15 cellular contexts compared by ENCODE assay signal in genomic region chr2:16257001-16257724, GRCh38.
DNase-seq lines count a peak whose midpoint lies in the region; ATAC-seq and TF ChIP-seq lines count a peak whose summit lies in the region.
"Had no signal": no experiment of that assay in that cellular context is flagged by ENCODE, and none has a peak within 500 bp of the region (broad histone marks: within the 10 kb centered on the region; RNA-seq: fewer than 3 reads in every experiment).

No MANE protein-coding gene starts in this region.

- ATAC-seq in GM23338 (no peak), GM21526 (IDR thresholded peaks at IDR 0.05; ENCODE audit: low FRiP score, unreplicated experiment) (no peak), HG03135 (IDR thresholded peaks at IDR 0.05; ENCODE audit: unreplicated experiment) (no peak)
- ATAC-seq: T-cell had no signal

- H3K9ac ChIP-seq in BLaER1 treated with 17β-estradiol and CSF1 and Interleukin-3, amounts not matched to agents 10 nM and 100 nM, result no peak overlapping the region

- H4K20me1 ChIP-seq in BLaER1 treated with 17β-estradiol and CSF1 and Interleukin-3, amounts not matched to agents 10 nM and 100 nM, result no peaks in the 10 kb centered on the region
- no peaks in the 10 kb centered on the region for H4K20me1 ChIP-seq in GM23338 (replicated peaks; ENCODE audit: insufficient read depth)

- H3K79me2 ChIP-seq in GM23338 (replicated peaks; ENCODE audit: insufficient read depth), result no peaks in the 10 kb centered on the region

- H3K4me1 Mint-ChIP-seq in GM23338 (peaks cover 9% of the 10 kb centered on the region), neural crest cell (peaks cover 31% of the 10 kb centered on the region)

- DNase-seq in GM23338 (ENCODE audit: low spot score), result no peak
- peak; percentile 97 to 99 for DNase-seq in SJCRH30
- no peak for DNase-seq in neural crest cell (ENCODE audit: low read depth, low spot score)
- no peak for DNase-seq in NCI-H345 treated with DMSO at 0.1 percent for 48 hours (lab: John Stamatoyannopoulos, UW; ENCODE audit: unreplicated experiment)
- DNase-seq: HCEC 1CT, KG1, MG63, NCI-H1417, NCI-H2029, NCI-H2171 treated with DMSO at 0.1 percent for 48 hours, NCI-H510A treated with DMSO at 0.1 percent for 48 hours, T-cell had no signal

- peaks cover 6 to 16% (median 11%) of the 10 kb centered on the region in 10 experiments; a peak in 17 of 20 replicates for H3K4me1 ChIP-seq in BLaER1 treated with 17β-estradiol and CSF1 and Interleukin-3, amounts not matched to agents 10 nM and 100 nM
- H3K4me1 ChIP-seq in GM23338 (ENCODE audit: insufficient read depth), result peaks cover 4% of the 10 kb centered on the region
- peaks cover 47% of the 10 kb centered on the region for H3K4me1 ChIP-seq in SJCRH30

- no peaks in the 10 kb centered on the region for H3K36me3 ChIP-seq in BLaER1 treated with 17β-estradiol and CSF1 and Interleukin-3, amounts not matched to agents 10 nM and 100 nM
- H3K36me3 ChIP-seq in GM23338 (ENCODE audit: insufficient read depth) (no peaks in the 10 kb centered on the region), SJCRH30 (no peaks in the 10 kb centered on the region)
- H3K36me3 ChIP-seq: MG63 had no signal

- H3K27me3 Mint-ChIP-seq in GM23338 (ENCODE audit: insufficient read depth, low read depth, poor library complexity) (no peaks in the 10 kb centered on the region), neural crest cell (ENCODE audit: low read depth) (no peaks in the 10 kb centered on the region)

- H3K4me3 Mint-ChIP-seq in GM23338, result no peak overlapping the region
- no peak overlapping the region for H3K4me3 Mint-ChIP-seq in neural crest cell
- H3K4me3 Mint-ChIP-seq: T-cell had no signal

- no peaks in the 10 kb centered on the region for H3F3A ChIP-seq in GM23338 (replicated peaks; ENCODE audit: low read depth)

- TF ChIP-seq CTCF in GM23338 (conservative IDR thresholded peaks at IDR 0.05; ENCODE audit: low read depth in 2 of 2), result no peak
- no peak for TF ChIP-seq CTCF in neural crest cell (conservative IDR thresholded peaks at IDR 0.05)

- H3K27ac ChIP-seq in BLaER1 treated with 17β-estradiol and CSF1 and Interleukin-3, amounts not matched to agents 10 nM and 100 nM, result no peak overlapping the region
- H3K27ac ChIP-seq in GM23338 (ENCODE audit: low read depth) (no peak overlapping the region), SJCRH30 (peak overlapping the region; percentile 96)

- H3K9me3 ChIP-seq in BLaER1 treated with 17β-estradiol and CSF1 and Interleukin-3, amounts not matched to agents 10 nM and 100 nM (replicated peaks in 1 of 11), result no peaks in the 10 kb centered on the region; a peak in 1 of 22 replicates
- H3K9me3 ChIP-seq in SJCRH30 (replicated peaks), result no peaks in the 10 kb centered on the region
- H3K9me3 ChIP-seq: MG63 had no signal

- H3K36me3 Mint-ChIP-seq in GM23338 (ENCODE audit: low read depth), result peaks cover 8% of the 10 kb centered on the region; the same call in 2 of the 3 replicates
- no peaks in the 10 kb centered on the region for H3K36me3 Mint-ChIP-seq in neural crest cell (ENCODE audit: low read depth)
- H3K36me3 Mint-ChIP-seq: T-cell had no signal

- peak overlapping the region; percentile 80; the same call in 1 of the 2 replicates for H2AFZ ChIP-seq in GM23338

- H3K27ac Mint-ChIP-seq in GM23338 (no peak overlapping the region), neural crest cell (ENCODE audit: unreplicated experiment) (peak overlapping the region; percentile 25)
- H3K27ac Mint-ChIP-seq: T-cell had no signal

- peaks cover 7% of the 10 kb centered on the region for H3K9me3 Mint-ChIP-seq in GM23338
- no peaks in the 10 kb centered on the region for H3K9me3 Mint-ChIP-seq in neural crest cell
- H3K9me3 Mint-ChIP-seq: T-cell had no signal

- H3K9me2 ChIP-seq in GM23338 (ENCODE audit: insufficient read depth), result peaks cover 11% of the 10 kb centered on the region; the same call in 1 of the 2 replicates

- H3K4me2 ChIP-seq in BLaER1 treated with 17β-estradiol and CSF1 and Interleukin-3, amounts not matched to agents 10 nM and 100 nM, result peak overlapping the region in 10 of 11 experiments; percentile 2 to 45 (median 27); a peak in 15 of 22 replicates
- no peak overlapping the region for H3K4me2 ChIP-seq in GM23338

- no peak overlapping the region for H3K4me3 ChIP-seq in BLaER1 treated with 17β-estradiol and CSF1 and Interleukin-3, amounts not matched to agents 10 nM and 100 nM
- H3K4me3 ChIP-seq in GM23338, result no peak overlapping the region
- peak overlapping the region; percentile 13 for H3K4me3 ChIP-seq in SJCRH30
- H3K4me3 ChIP-seq: MG63 had no signal

- H3K27me3 ChIP-seq in BLaER1 treated with 17β-estradiol and CSF1 and Interleukin-3, amounts not matched to agents 10 nM and 100 nM, result no peaks in the 10 kb centered on the region
- H3K27me3 ChIP-seq in GM23338 (ENCODE audit: insufficient read depth) (no peaks in the 10 kb centered on the region), SJCRH30 (no peaks in the 10 kb centered on the region)
- H3K27me3 ChIP-seq: MG63 had no signal

TF ChIP-seq in GM23338, 12 proteins besides CTCF, POLR2A, EP300 and RAD21 (continues in another document):
- TF ChIP-seq ZNF331 (CRISPR knock-in tag; IDR thresholded peaks at IDR 0.05; ENCODE audit: low read depth) (no peak), ZNF114 (CRISPR knock-in tag; IDR thresholded peaks at IDR 0.05) (no peak), POLR2AphosphoS5 (IDR thresholded peaks at IDR 0.05; ENCODE audit: low read depth) (no peak), NANOG (IDR thresholded peaks at IDR 0.05; ENCODE audit: borderline replicate concordance) (no peak), EZH2phosphoT487 (IDR thresholded peaks at IDR 0.05; ENCODE audit: unreplicated experiment) (no peak), STAT1 (IDR thresholded peaks at IDR 0.05; ENCODE audit: unreplicated experiment) (no peak), EZH2 (IDR thresholded peaks at IDR 0.05; ENCODE audit: low read depth, unreplicated experiment) (no peak), JUNB (IDR thresholded peaks at IDR 0.05; ENCODE audit: unreplicated experiment) (no peak)
- TF ChIP-seq, protein P1, sequence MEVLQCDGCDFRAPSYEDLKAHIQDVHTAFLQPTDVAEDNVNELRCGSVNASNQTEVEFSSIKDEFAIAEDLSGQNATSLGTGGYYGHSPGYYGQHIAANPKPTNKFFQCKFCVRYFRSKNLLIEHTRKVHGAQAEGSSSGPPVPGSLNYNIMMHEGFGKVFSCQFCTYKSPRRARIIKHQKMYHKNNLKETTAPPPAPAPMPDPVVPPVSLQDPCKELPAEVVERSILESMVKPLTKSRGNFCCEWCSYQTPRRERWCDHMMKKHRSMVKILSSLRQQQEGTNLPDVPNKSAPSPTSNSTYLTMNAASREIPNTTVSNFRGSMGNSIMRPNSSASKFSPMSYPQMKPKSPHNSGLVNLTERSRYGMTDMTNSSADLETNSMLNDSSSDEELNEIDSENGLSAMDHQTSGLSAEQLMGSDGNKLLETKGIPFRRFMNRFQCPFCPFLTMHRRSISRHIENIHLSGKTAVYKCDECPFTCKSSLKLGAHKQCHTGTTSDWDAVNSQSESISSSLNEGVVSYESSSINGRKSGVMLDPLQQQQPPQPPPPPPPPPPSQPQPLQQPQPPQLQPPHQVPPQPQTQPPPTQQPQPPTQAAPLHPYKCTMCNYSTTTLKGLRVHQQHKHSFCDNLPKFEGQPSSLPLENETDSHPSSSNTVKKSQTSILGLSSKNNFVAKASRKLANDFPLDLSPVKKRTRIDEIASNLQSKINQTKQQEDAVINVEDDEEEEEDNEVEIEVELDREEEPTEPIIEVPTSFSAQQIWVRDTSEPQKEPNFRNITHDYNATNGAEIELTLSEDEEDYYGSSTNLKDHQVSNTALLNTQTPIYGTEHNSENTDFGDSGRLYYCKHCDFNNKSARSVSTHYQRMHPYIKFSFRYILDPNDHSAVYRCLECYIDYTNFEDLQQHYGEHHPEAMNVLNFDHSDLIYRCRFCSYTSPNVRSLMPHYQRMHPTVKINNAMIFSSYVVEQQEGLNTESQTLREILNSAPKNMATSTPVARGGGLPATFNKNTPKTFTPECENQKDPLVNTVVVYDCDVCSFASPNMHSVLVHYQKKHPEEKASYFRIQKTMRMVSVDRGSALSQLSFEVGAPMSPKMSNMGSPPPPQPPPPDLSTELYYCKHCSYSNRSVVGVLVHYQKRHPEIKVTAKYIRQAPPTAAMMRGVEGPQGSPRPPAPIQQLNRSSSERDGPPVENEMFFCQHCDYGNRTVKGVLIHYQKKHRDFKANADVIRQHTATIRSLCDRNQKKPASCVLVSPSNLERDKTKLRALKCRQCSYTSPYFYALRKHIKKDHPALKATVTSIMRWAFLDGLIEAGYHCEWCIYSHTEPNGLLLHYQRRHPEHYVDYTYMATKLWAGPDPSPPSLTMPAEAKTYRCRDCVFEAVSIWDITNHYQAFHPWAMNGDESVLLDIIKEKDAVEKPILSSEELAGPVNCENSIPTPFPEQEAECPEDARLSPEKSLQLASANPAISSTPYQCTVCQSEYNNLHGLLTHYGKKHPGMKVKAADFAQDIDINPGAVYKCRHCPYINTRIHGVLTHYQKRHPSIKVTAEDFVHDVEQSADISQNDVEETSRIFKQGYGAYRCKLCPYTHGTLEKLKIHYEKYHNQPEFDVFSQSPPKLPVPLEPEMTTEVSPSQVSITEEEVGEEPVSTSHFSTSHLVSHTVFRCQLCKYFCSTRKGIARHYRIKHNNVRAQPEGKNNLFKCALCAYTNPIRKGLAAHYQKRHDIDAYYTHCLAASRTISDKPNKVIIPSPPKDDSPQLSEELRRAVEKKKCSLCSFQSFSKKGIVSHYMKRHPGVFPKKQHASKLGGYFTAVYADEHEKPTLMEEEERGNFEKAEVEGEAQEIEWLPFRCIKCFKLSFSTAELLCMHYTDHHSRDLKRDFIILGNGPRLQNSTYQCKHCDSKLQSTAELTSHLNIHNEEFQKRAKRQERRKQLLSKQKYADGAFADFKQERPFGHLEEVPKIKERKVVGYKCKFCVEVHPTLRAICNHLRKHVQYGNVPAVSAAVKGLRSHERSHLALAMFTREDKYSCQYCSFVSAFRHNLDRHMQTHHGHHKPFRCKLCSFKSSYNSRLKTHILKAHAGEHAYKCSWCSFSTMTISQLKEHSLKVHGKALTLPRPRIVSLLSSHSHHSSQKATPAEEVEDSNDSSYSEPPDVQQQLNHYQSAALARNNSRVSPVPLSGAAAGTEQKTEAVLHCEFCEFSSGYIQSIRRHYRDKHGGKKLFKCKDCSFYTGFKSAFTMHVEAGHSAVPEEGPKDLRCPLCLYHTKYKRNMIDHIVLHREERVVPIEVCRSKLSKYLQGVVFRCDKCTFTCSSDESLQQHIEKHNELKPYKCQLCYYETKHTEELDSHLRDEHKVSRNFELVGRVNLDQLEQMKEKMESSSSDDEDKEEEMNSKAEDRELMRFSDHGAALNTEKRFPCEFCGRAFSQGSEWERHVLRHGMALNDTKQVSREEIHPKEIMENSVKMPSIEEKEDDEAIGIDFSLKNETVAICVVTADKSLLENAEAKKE (CRISPR knock-in tag; IDR thresholded peaks at IDR 0.05), result no peak

Comparison
In these comparisons a context has a peak if more than half of its experiments do, and no peak if none do; other contexts are left out.
1. DNase-seq: peak in SJCRH30 (2 of 2); none in GM23338 (single experiment), neural crest cell (single experiment) and NCI-H345 treated with DMSO at 0.1 percent for 48 hours (single experiment).